Comparison of ENCODE assay signal across 20 cellular contexts in genomic region chr1:35122311-35122710, GRCh38.
"Had no signal": no experiment of that assay in that cellular context is flagged by ENCODE, and none has a peak within 500 bp of the region (broad histone marks: within the 10 kb centered on the region; RNA-seq: fewer than 3 reads in every experiment).

No MANE protein-coding gene starts in this region.

- H3K27me3 ChIP-seq: ascending aorta, heart left ventricle, right lobe of liver, stomach, suprapubic skin, tibial nerve had no signal

- H3K36me3 Mint-ChIP-seq: stimulated activated effector memory CD8-positive, alpha-beta T cell treated with anti-CD3 and anti-CD28 coated beads, Interleukin-12 subunit alpha, Interleukin-12 subunit beta, amount 100 ng/mL, for 72 hours; WTC11 had no signal

- H3K4me1 Mint-ChIP-seq: nephron progenitor cell, WTC11 had no signal

- DNase-seq: activated gamma-delta T cell treated with Interleukin-2 at 50 U/mL for 16 hours; activated T-cell treated with anti-CD3 and anti-CD28 coated beads, Interleukin-2, amount 50 U/mL, for 1 hour; cortex of kidney; heart left ventricle; kidney glomerular epithelial cell; left lung; nephron progenitor cell; right lobe of liver; stimulated activated CD4-positive, alpha-beta T cell treated with anti-CD3 and anti-CD28 coated beads, Interleukin-2, amount 100 ng/mL, for 24 hours; stomach; T1000 had no signal

- H3K27ac Mint-ChIP-seq: activated naive CD4-positive, alpha-beta T cell treated with anti-CD3 and anti-CD28 coated beads, Interleukin-2, amount 50 U/mL, for 24 hours; nephron progenitor cell; stimulated activated effector memory CD8-positive, alpha-beta T cell treated with anti-CD3 and anti-CD28 coated beads, Interleukin-12 subunit alpha, Interleukin-12 subunit beta, amount 100 ng/mL, for 72 hours; T-helper 1 cell treated with Interleukin-12 subunit alpha and Interleukin-12 subunit beta and Interleukin-4 antibody, amounts not matched to agents 30 μg/mL and 1 μg/mL, for 36 hours had no signal

- H3K4me3 Mint-ChIP-seq: nephron progenitor cell, WTC11 had no signal

- H2AFZ ChIP-seq: parathyroid adenoma had no signal

- H3K4me1 ChIP-seq: ascending aorta, parathyroid adenoma, suprapubic skin, tibial nerve had no signal

- ATAC-seq: heart left ventricle; left lung; right lobe of liver; stimulated activated effector memory CD8-positive, alpha-beta T cell treated with anti-CD3 and anti-CD28 coated beads, Interleukin-12 subunit alpha, Interleukin-12 subunit beta, amount 100 ng/mL, for 72 hours; WTC11 had no signal

- H3K79me2 ChIP-seq: parathyroid adenoma had no signal

- H3K9ac ChIP-seq: parathyroid adenoma had no signal

- H3K4me3 ChIP-seq: ascending aorta, heart left ventricle, left lung, right lobe of liver, skin epidermis, stomach, suprapubic skin, tibial nerve had no signal

- H3K27ac ChIP-seq: ascending aorta, heart left ventricle, left lung, parathyroid adenoma, right lobe of liver, skin epidermis, stomach, suprapubic skin, tibial nerve had no signal
